8 cellular contexts compared by ENCODE assay signal in genomic region chr6:156776841-156777576, GRCh38. TPM values are rescaled to one million over a fixed set of nuclear protein-coding genes. Genes with fewer than 3 reads are reported as not detected.
A peak's percentile ranks its signal among the peaks of the same experiment; 100 is the strongest.
DNase-seq lines count a peak whose midpoint lies in the region; ATAC-seq and TF ChIP-seq lines count a peak whose summit lies in the region.

Gene ARID1B (plus strand): TSS chr6:156777378. CDS start chr6:156777681, 303 bp downstream.

- intact Hi-C loops in activated CD4-positive, alpha-beta T cell treated with anti-CD3 and anti-CD28 coated beads, Interleukin-2, amount 10 ng/mL, durations not matched to agents 24 days and 14 days (cut with micrococcal nuclease), result loop anchor here (1.0 to 10.0 kb wide), 4 partner anchors 89 to 605 kb away; partner anchors contain the start of gene ZDHHC14
- intact Hi-C loops in left lung (cut with DNase I), result loop anchor here in 1 of 2 donors (5.0 kb wide), 1 partner anchor 90 kb away; no protein-coding TSS in a partner anchor

- peak; percentile 45 for DNase-seq in AG04450 (ENCODE audit: low read depth, low spot score)
- DNase-seq in NCI-H446 (lab: John Stamatoyannopoulos, UW), result peak; percentile 68 to 72
- peak; percentile 94 for DNase-seq in activated CD4-positive, alpha-beta T cell treated with anti-CD3 and anti-CD28 coated beads, Interleukin-2, amount 10 ng/mL, durations not matched to agents 24 days and 14 days
- peak; percentile 89 for DNase-seq in coronary artery (ENCODE audit: low spot score)
- DNase-seq in left lung, result peak; percentile 84 to 94
- peak; percentile 57 to 60 for DNase-seq in stimulated activated CD4-positive, alpha-beta T cell treated with anti-CD3 and anti-CD28 coated beads, Interleukin-2, amount 100 ng/mL, for 48 hours

- peaks cover 5% of the 10 kb centered on the region for H3K36me3 Mint-ChIP-seq in activated CD4-positive, alpha-beta T cell treated with anti-CD3 and anti-CD28 coated beads, Interleukin-2, amount 10 ng/mL, durations not matched to agents 24 days and 14 days (ENCODE audit: low read depth)

- H3K36me3 ChIP-seq in left lung, result no peaks in the 10 kb centered on the region

- H3K27me3 Mint-ChIP-seq in activated CD4-positive, alpha-beta T cell treated with anti-CD3 and anti-CD28 coated beads, Interleukin-2, amount 10 ng/mL, durations not matched to agents 24 days and 14 days, result no peaks in the 10 kb centered on the region

- H3K27ac ChIP-seq in AG04450 (ENCODE audit: low read depth, low read length) (peak within 1 kb of the TSS; percentile 89), coronary artery (peak within 1 kb of the TSS; percentile 96 to 99), left lung (peak within 1 kb of the TSS; percentile 95 to 100)

- ATAC-seq in GM18861 (IDR thresholded peaks at IDR 0.05; ENCODE audit: unreplicated experiment) (peak; percentile 35), HG03066 (IDR thresholded peaks at IDR 0.05; ENCODE audit: low read depth, unreplicated experiment) (peak; percentile 42), left lung (peak; percentile 66)

- H3K4me1 ChIP-seq in left lung, result peaks cover 7 to 40% of the 10 kb centered on the region in 2 donors

- TF ChIP-seq CTCF in AG04450 (IDR thresholded peaks at IDR 0.05; ENCODE audit: low read depth, low read length) (no peak), coronary artery (IDR thresholded peaks at IDR 0.05) (no peak), left lung (IDR thresholded peaks at IDR 0.05) (no peak)

- CTCF ChIA-PET in AG04450 (lab: Charles Lee), result no interaction called here

- POLR2A ChIA-PET in AG04450 (lab: Yijun Ruan, JAX), result interaction anchor here (0.7 to 2.0 kb wide), 3 partner anchors 9 to 91 kb away, joined by 3 to 9 read pairs (median 3); no protein-coding TSS in a partner anchor

- peak within 1 kb of the TSS; percentile 94 for H3K4me3 Mint-ChIP-seq in activated CD4-positive, alpha-beta T cell treated with anti-CD3 and anti-CD28 coated beads, Interleukin-2, amount 10 ng/mL, durations not matched to agents 24 days and 14 days

- H3K4me3 ChIP-seq in AG04450 (ENCODE audit: low read depth, low read length) (peak within 1 kb of the TSS; percentile 89), coronary artery (peak within 1 kb of the TSS; percentile 86), left lung (peak within 1 kb of the TSS; percentile 56 to 72)

- H3K27me3 ChIP-seq in AG04450 (ENCODE audit: control insufficient read depth, insufficient read depth, low read length) (no peaks in the 10 kb centered on the region), left lung (no peaks in the 10 kb centered on the region)

- H3K9me3 ChIP-seq in AG04450 (ENCODE audit: control insufficient read depth, insufficient read depth, low read length) (no peaks in the 10 kb centered on the region), left lung (no peaks in the 10 kb centered on the region)

- H3K27ac Mint-ChIP-seq in activated CD4-positive, alpha-beta T cell treated with anti-CD3 and anti-CD28 coated beads, Interleukin-2, amount 10 ng/mL, durations not matched to agents 24 days and 14 days, result peak within 1 kb of the TSS; percentile 99

- H3K4me1 Mint-ChIP-seq in activated CD4-positive, alpha-beta T cell treated with anti-CD3 and anti-CD28 coated beads, Interleukin-2, amount 10 ng/mL, durations not matched to agents 24 days and 14 days, result peaks cover 26% of the 10 kb centered on the region

- H3K9me3 Mint-ChIP-seq in activated CD4-positive, alpha-beta T cell treated with anti-CD3 and anti-CD28 coated beads, Interleukin-2, amount 10 ng/mL, durations not matched to agents 24 days and 14 days, result no peaks in the 10 kb centered on the region

RNA-seq across cellular contexts. Expression of gene ARID1B, which starts in this region (rescaled TPM):
- polyA plus RNA-seq in AG04450 (2011; rRNA removed), result 19.2 and 21.2 TPM in 2 replicates
- polyA minus RNA-seq in AG04450 (2011; rRNA and poly(A)+ RNA removed), result 116 and 133 TPM in 2 replicates
- 61.7 and 67.5 TPM in 2 replicates for total RNA-seq in activated CD4-positive, alpha-beta T cell treated with anti-CD3 and anti-CD28 coated beads, Interleukin-2, amount 10 ng/mL, durations not matched to agents 24 days and 14 days
- 10 to 100 TPM; 67.6 to 69.5 TPM for total RNA-seq in left lung

Comparison
In these comparisons a context has a peak if more than half of its experiments do, and no peak if none do; other contexts are left out.
1. Peak in every context shown above with its lines: DNase-seq, ATAC-seq, H3K4me3 ChIP-seq and H3K27ac ChIP-seq.